In genomic region chr1:234973426-234974250, GRCh38 we compare ENCODE assay signal across 1 cellular context.
TF ChIP-seq lines count a peak whose summit lies in the region.

No MANE protein-coding gene starts in this region.

TF ChIP-seq in HepG2, 621 proteins besides CTCF, POLR2A, EP300 and RAD21 (continued from another document and continues in another):
- TF ChIP-seq ZNF512 (CRISPR knock-in tag; IDR thresholded peaks at IDR 0.05) (no peak), NFYB (CRISPR knock-in tag; IDR thresholded peaks at IDR 0.05) (no peak), NFIC (IDR thresholded peaks at IDR 0.05; ENCODE audit: low read length) (no peak), ZKSCAN1 (IDR thresholded peaks at IDR 0.05; ENCODE audit: low read length) (no peak), KAT8 (CRISPR knock-in tag; IDR thresholded peaks at IDR 0.05) (0 out of 2 replicates have a peak, but pooled peaks have one; percentile 27), HDAC2 (CRISPR knock-in tag; IDR thresholded peaks at IDR 0.05) (no peak), ZSCAN21 (CRISPR knock-in tag; IDR thresholded peaks at IDR 0.05; ENCODE audit: borderline replicate concordance) (no peak), RBFOX2 (IDR thresholded peaks at IDR 0.05; ENCODE audit: low read depth, low read length) (peak; percentile 17), ZNF7 (CRISPR knock-in tag; IDR thresholded peaks at IDR 0.05) (no peak), ZNF263 (CRISPR knock-in tag; IDR thresholded peaks at IDR 0.05) (no peak), BHLHE40 (IDR thresholded peaks at IDR 0.05; ENCODE audit: low read length) (peak; percentile 32; the same call in 1 of the 2 replicates), ZSCAN31 (CRISPR knock-in tag; IDR thresholded peaks at IDR 0.05; ENCODE audit: low read depth) (no peak), ZBTB7B (CRISPR knock-in tag; IDR thresholded peaks at IDR 0.05) (no peak), ZNF550 (CRISPR knock-in tag; IDR thresholded peaks at IDR 0.05; ENCODE audit: borderline replicate concordance) (no peak), CHD4 (IDR thresholded peaks at IDR 0.05; ENCODE audit: borderline replicate concordance, low read length) (peak; percentile 1; the same call in 1 of the 2 replicates), ZBED4 (CRISPR knock-in tag; IDR thresholded peaks at IDR 0.05; ENCODE audit: borderline replicate concordance) (no peak), KDM4B (CRISPR knock-in tag; IDR thresholded peaks at IDR 0.05) (no peak), MEIS2 (CRISPR knock-in tag; IDR thresholded peaks at IDR 0.05) (no peak), ELK4 (CRISPR knock-in tag; IDR thresholded peaks at IDR 0.05; ENCODE audit: borderline replicate concordance) (no peak), MATR3 (CRISPR knock-in tag; IDR thresholded peaks at IDR 0.05) (no peak), ZNF558 (CRISPR knock-in tag; IDR thresholded peaks at IDR 0.05; ENCODE audit: borderline replicate concordance) (no peak), HNRNPUL1 (IDR thresholded peaks at IDR 0.05; ENCODE audit: low read depth, low read length) (no peak), ZNF883 (CRISPR knock-in tag; IDR thresholded peaks at IDR 0.05; ENCODE audit: not compliant biosample characterization) (no peak), ZFY (CRISPR knock-in tag; IDR thresholded peaks at IDR 0.05) (no peak), SMARCE1 (IDR thresholded peaks at IDR 0.05; ENCODE audit: borderline replicate concordance) (no peak), ZNF615 (CRISPR knock-in tag; IDR thresholded peaks at IDR 0.05; ENCODE audit: borderline replicate concordance) (no peak), ZNF709 (CRISPR knock-in tag; IDR thresholded peaks at IDR 0.05) (no peak), ZNF737 (CRISPR knock-in tag; IDR thresholded peaks at IDR 0.05; ENCODE audit: borderline replicate concordance) (no peak), ZBTB42 (CRISPR knock-in tag; IDR thresholded peaks at IDR 0.05) (no peak), NFRKB (IDR thresholded peaks at IDR 0.05) (no peak), ZNF670 (CRISPR knock-in tag; IDR thresholded peaks at IDR 0.05; ENCODE audit: borderline replicate concordance) (no peak), SMC3 (IDR thresholded peaks at IDR 0.05; ENCODE audit: low read length) (no peak), PAF1 (CRISPR knock-in tag; IDR thresholded peaks at IDR 0.05) (no peak), ZBTB33 (CRISPR knock-in tag; IDR thresholded peaks at IDR 0.05) (0 out of 2 replicates have a peak, but pooled peaks have one; percentile 27), ATF3 (CRISPR knock-in tag; IDR thresholded peaks at IDR 0.05) (no peak), ELF4 (CRISPR knock-in tag; IDR thresholded peaks at IDR 0.05; ENCODE audit: borderline replicate concordance) (no peak), CSRNP2 (CRISPR knock-in tag; conservative IDR thresholded peaks at IDR 0.05; ENCODE audit: low read depth) (no peak), ZUFSP (CRISPR knock-in tag; IDR thresholded peaks at IDR 0.05; ENCODE audit: borderline replicate concordance) (no peak), GABPB1 (CRISPR knock-in tag; IDR thresholded peaks at IDR 0.05) (peak; percentile 17; the same call in 1 of the 2 replicates), THAP7 (CRISPR knock-in tag; IDR thresholded peaks at IDR 0.05) (no peak), SOX13 (IDR thresholded peaks at IDR 0.05) (no peak), SOX13 (CRISPR knock-in tag; conservative IDR thresholded peaks at IDR 0.05 in 1 of 2, IDR thresholded peaks at IDR 0.05 in 1 of 2) (peak in 1 of 2 experiments; percentile 20; a peak in 1 of 4 replicates), AHDC1 (CRISPR knock-in tag; IDR thresholded peaks at IDR 0.05; ENCODE audit: borderline replicate concordance) (no peak), MXD3 (CRISPR knock-in tag; IDR thresholded peaks at IDR 0.05) (no peak)
